In genomic region chr2:121297217-121297830, GRCh38 we compare ENCODE assay signal across 8 cellular contexts. TPM values are rescaled to one million over a fixed set of nuclear protein-coding genes. Genes with fewer than 3 reads are reported as not detected.
DNase-seq lines count a peak whose midpoint lies in the region; ATAC-seq, FAIRE-seq and TF ChIP-seq lines count a peak whose summit lies in the region.

No MANE protein-coding gene starts in this region.

- peaks cover 4% of the 10 kb centered on the region for H3K27me3 ChIP-seq in kidney epithelial cell (ENCODE audit: control insufficient read depth, insufficient read depth, low read length)

- H3K4me3 ChIP-seq in kidney epithelial cell (ENCODE audit: low read depth, low read length), result no peak overlapping the region

- no peak for DNase-seq in AG09319 (ENCODE audit: extremely low read depth, low read depth)
- DNase-seq in GM18507 (ENCODE audit: extremely low spot score, insufficient read length, low read depth), result no peak
- peak; percentile 50 for DNase-seq in NCI-H1092 treated with DMSO at 0.1 percent for 48 hours (lab: John Stamatoyannopoulos, UW)
- peak; percentile 21 for DNase-seq in amniotic stem cell (lab: John Stamatoyannopoulos, UW)
- no peak for DNase-seq in kidney epithelial cell (ENCODE audit: low read depth)
- no peak for DNase-seq in activated T-cell treated with anti-CD3 and anti-CD28 coated beads, Interleukin-2, amount 50 U/mL, for 1 hour
- no peak for DNase-seq in dedifferentiated amniotic fluid mesenchymal stem cell (ENCODE audit: extremely low spot score)

- H3K36me3 ChIP-seq in kidney epithelial cell (ENCODE audit: control insufficient read depth, insufficient read depth, low read length), result no peaks in the 10 kb centered on the region

- ATAC-seq in GM21526 (IDR thresholded peaks at IDR 0.05; ENCODE audit: low FRiP score, unreplicated experiment), result no peak

- TF ChIP-seq CTCF in AG09319 (IDR thresholded peaks at IDR 0.05; ENCODE audit: low read depth, low read length), result peak; percentile 58
- peak; percentile 89 for TF ChIP-seq CTCF in kidney epithelial cell (IDR thresholded peaks at IDR 0.05; ENCODE audit: insufficient read depth, low read length, poor library complexity, severe bottlenecking)

- FAIRE-seq in GM18507 (lab: Jason Lieb, UNC), result peak; percentile 67

RNA-seq across cellular contexts. Expression of gene TFCP2L1, which starts 12.3 kb away (rescaled TPM):
- total RNA-seq in kidney epithelial cell, result 4.5 and 5.9 TPM in 2 replicates

Comparison
In these comparisons a context has a peak if more than half of its experiments do, and no peak if none do; other contexts are left out.
1. DNase-seq: peak in NCI-H1092 treated with DMSO at 0.1 percent for 48 hours (single experiment) and amniotic stem cell (single experiment); none in AG09319 (single experiment), GM18507 (single experiment), kidney epithelial cell (single experiment), activated T-cell treated with anti-CD3 and anti-CD28 coated beads, Interleukin-2, amount 50 U/mL, for 1 hour (single experiment) and dedifferentiated amniotic fluid mesenchymal stem cell (single experiment).